8 cellular contexts compared by ENCODE assay signal in genomic region chr3:170154569-170155143, GRCh38. TPM values are rescaled to one million over a fixed set of nuclear protein-coding genes. Genes with fewer than 3 reads are reported as not detected.
DNase-seq lines count a peak whose midpoint lies in the region; ATAC-seq and TF ChIP-seq lines count a peak whose summit lies in the region.

No MANE protein-coding gene starts in this region.

- H3K9me3 ChIP-seq in gastroesophageal sphincter: no peaks in the 10 kb centered on the region

- H3K4me1 Mint-ChIP-seq in activated naive CD8-positive, alpha-beta T cell treated with anti-CD3 and anti-CD28 coated beads, Interleukin-2, amount 10 ng/mL, durations not matched to agents 7 days and 5 days: peaks cover 23% of the 10 kb centered on the region

- H3K9me3 Mint-ChIP-seq in activated naive CD8-positive, alpha-beta T cell treated with anti-CD3 and anti-CD28 coated beads, Interleukin-2, amount 10 ng/mL, durations not matched to agents 7 days and 5 days: no peaks in the 10 kb centered on the region

- peaks cover 38% of the 10 kb centered on the region for H3K36me3 Mint-ChIP-seq in activated naive CD8-positive, alpha-beta T cell treated with anti-CD3 and anti-CD28 coated beads, Interleukin-2, amount 10 ng/mL, durations not matched to agents 7 days and 5 days

- WGBS in gastroesophageal sphincter (ENCODE audit: low coverage in 1 of 2), 2 donors: 47 to 48% methylated on average over 2 to 3 of the region's 3 CpGs

- TF ChIP-seq POLR2A in gastroesophageal sphincter (IDR thresholded peaks at IDR 0.05): no peak

- H3K36me3 ChIP-seq in H7 (replicated peaks; ENCODE audit: control insufficient read depth, insufficient read depth, low read length): no peaks in the 10 kb centered on the region
- peaks cover 0 to 26% of the 10 kb centered on the region in 2 donors for H3K36me3 ChIP-seq in gastroesophageal sphincter

- H3K4me3 ChIP-seq in GM08714 (ENCODE audit: low read length) (peak overlapping the region; percentile 53; the same call in 1 of the 2 replicates), H7 (ENCODE audit: insufficient read depth, low read depth, low read length) (no peak overlapping the region), gastroesophageal sphincter (no peak overlapping the region)

- H3K27me3 Mint-ChIP-seq in activated naive CD8-positive, alpha-beta T cell treated with anti-CD3 and anti-CD28 coated beads, Interleukin-2, amount 10 ng/mL, durations not matched to agents 7 days and 5 days: no peaks in the 10 kb centered on the region

- peak overlapping the region in 2 of 4 donors; percentile 2 to 26 for H3K27ac ChIP-seq in gastroesophageal sphincter

- peaks cover 10 to 61% (median 12%) of the 10 kb centered on the region in 3 donors for H3K4me1 ChIP-seq in gastroesophageal sphincter

- ATAC-seq in GM21390 (IDR thresholded peaks at IDR 0.05; ENCODE audit: unreplicated experiment) (peak; percentile 88), HG03571 (IDR thresholded peaks at IDR 0.05; ENCODE audit: unreplicated experiment) (peak; percentile 83), gastroesophageal sphincter (no peak)
- ATAC-seq in activated naive CD8-positive, alpha-beta T cell treated with anti-CD3 and anti-CD28 coated beads, Interleukin-2, amount 10 ng/mL, durations not matched to agents 7 days and 5 days (ENCODE audit: low read depth): peak; percentile 52

- H3K27ac Mint-ChIP-seq in activated naive CD8-positive, alpha-beta T cell treated with anti-CD3 and anti-CD28 coated beads, Interleukin-2, amount 10 ng/mL, durations not matched to agents 7 days and 5 days: peak overlapping the region; percentile 87

- TF ChIP-seq EP300 in gastroesophageal sphincter (IDR thresholded peaks at IDR 0.05): no peak

- no peak for DNase-seq in activated naive CD8-positive, alpha-beta T cell treated with anti-CD3 and anti-CD28 coated beads, Interleukin-2, amount 10 ng/mL, durations not matched to agents 7 days and 5 days
- DNase-seq in NCI-H1092 treated with DMSO at 0.1 percent for 48 hours (lab: John Stamatoyannopoulos, UW) (no peak), H7 (no peak), NCI-H2107 (lab: John Stamatoyannopoulos, UW) (no peak)

- no peak for TF ChIP-seq CTCF in gastroesophageal sphincter (IDR thresholded peaks at IDR 0.05)

- POLR2A ChIA-PET in activated naive CD8-positive, alpha-beta T cell treated with anti-CD3 and anti-CD28 coated beads, Interleukin-2, amount 10 ng/mL, durations not matched to agents 7 days and 5 days (lab: Charles Lee): interaction anchor here (1.0 to 1.8 kb wide), 2 partner anchors 26 to 382 kb away, joined by 3 to 8 read pairs; no protein-coding TSS in a partner anchor

- peak overlapping the region; percentile 45 for H3K4me3 Mint-ChIP-seq in activated naive CD8-positive, alpha-beta T cell treated with anti-CD3 and anti-CD28 coated beads, Interleukin-2, amount 10 ng/mL, durations not matched to agents 7 days and 5 days

- no peaks in the 10 kb centered on the region for H3K27me3 ChIP-seq in H7 (ENCODE audit: control insufficient read depth, insufficient read depth, low read length)
- no peaks in the 10 kb centered on the region for H3K27me3 ChIP-seq in gastroesophageal sphincter

RNA-seq across cellular contexts. Expression of gene PHC3, which starts 26.9 kb away (rescaled TPM):
- total RNA-seq in activated naive CD8-positive, alpha-beta T cell treated with anti-CD3 and anti-CD28 coated beads, Interleukin-2, amount 10 ng/mL, durations not matched to agents 7 days and 5 days: 100 to 1,000 TPM in 1 of 2 experiments, 10 to 100 TPM in 1; 94.9 to 105 TPM
- 8.2 and 10.2 TPM in 2 replicates for total RNA-seq in H7 (2014; rRNA removed; shearing (Covaris generic))
- 100 to 1,000 TPM in 1 of 4 donors, 10 to 100 TPM in 3; 45.2 to 113 (median 83.9) TPM for total RNA-seq in gastroesophageal sphincter
